16 cellular contexts compared by ENCODE assay signal in genomic region chr14:105622329-105622955, GRCh38.
DNase-seq lines count a peak whose midpoint lies in the region; ATAC-seq and TF ChIP-seq lines count a peak whose summit lies in the region.
"Had no signal": no experiment of that assay in that cellular context is flagged by ENCODE, and none has a peak within 500 bp of the region (broad histone marks: within the 10 kb centered on the region; RNA-seq: fewer than 3 reads in every experiment).

No MANE protein-coding gene starts in this region.

- H3K36me3 Mint-ChIP-seq in activated B cell treated with CpG ODN at 0.5 μM for 24 hours (ENCODE audit: low read depth) = no peaks in the 10 kb centered on the region

- WGBS in upper lobe of left lung, 2 donors = 82 to 90% methylated on average over 8 to 12 of the region's 12 CpGs
- WGBS in body of pancreas, 2 donors = 52 to 56% methylated on average over 12 of the region's 12 CpGs

- DNase-seq in Right ventricle myocardium inferior (ENCODE audit: missing footprints) (no peak), left ventricle myocardium inferior (no peak), activated B cell treated with CpG ODN at 0.5 μM for 24 hours (no peak), medulla oblongata (ENCODE audit: extremely low spot score) (peak; percentile 1), upper lobe of left lung (no peak), body of pancreas (no peak), superior temporal gyrus (ENCODE audit: extremely low spot score) (no peak), AML-193 (lab: John Stamatoyannopoulos, UW) (no peak)
- DNase-seq: COR-L47, KG1, NCI-H1436 treated with DMSO at 0.1 percent for 48 hours, NCI-H2029 treated with DMSO at 0.1 percent for 48 hours, NCI-H510A, NCI-H82, PC-9 had no signal

- CTCF ChIA-PET in activated B cell treated with CpG ODN at 0.5 μM for 24 hours (lab: Charles Lee) = no interaction called here

- H3K4me3 ChIP-seq in left ventricle myocardium inferior (no peak overlapping the region), upper lobe of left lung (no peak overlapping the region), body of pancreas (no peak overlapping the region)
- H3K4me3 ChIP-seq: PC-9 had no signal

- H3K4me1 Mint-ChIP-seq in activated B cell treated with CpG ODN at 0.5 μM for 24 hours = peaks cover 1% of the 10 kb centered on the region

- no peaks in the 10 kb centered on the region for H3K9me3 ChIP-seq in left ventricle myocardium inferior (replicated peaks)
- no peaks in the 10 kb centered on the region for H3K9me3 ChIP-seq in upper lobe of left lung
- no peaks in the 10 kb centered on the region for H3K9me3 ChIP-seq in body of pancreas

- intact Hi-C loops in Right ventricle myocardium inferior (cut with DNase I) = no loop called here
- intact Hi-C loops in left ventricle myocardium inferior (cut with micrococcal nuclease) = no loop called here
- intact Hi-C loops in activated B cell treated with CpG ODN at 0.5 μM for 24 hours (cut with micrococcal nuclease) = no loop called here
- intact Hi-C loops in body of pancreas (cut with DNase I) = no loop called here

- ATAC-seq in Right ventricle myocardium inferior (peak; percentile 48), activated B cell treated with CpG ODN at 0.5 μM for 24 hours (ENCODE audit: low read depth) (no peak), upper lobe of left lung (ENCODE audit: low FRiP score in 2 of 2) (peak; percentile 53 to 57), body of pancreas (no peak)
- ATAC-seq: HepG2 had no signal

- POLR2A ChIA-PET in activated B cell treated with CpG ODN at 0.5 μM for 24 hours (lab: Charles Lee) = interaction anchor here (0.5 to 1.1 kb wide), 3 partner anchors 47 to 145 kb away, joined by 3 to 6 read pairs (median 3); no protein-coding TSS in a partner anchor

- TF ChIP-seq POLR2A in upper lobe of left lung (IDR thresholded peaks at IDR 0.05) (no peak), body of pancreas (IDR thresholded peaks at IDR 0.05) (no peak)

- H3K36me3 ChIP-seq in left ventricle myocardium inferior = no peaks in the 10 kb centered on the region
- no peaks in the 10 kb centered on the region for H3K36me3 ChIP-seq in upper lobe of left lung
- no peaks in the 10 kb centered on the region for H3K36me3 ChIP-seq in body of pancreas (replicated peaks in 1 of 2; ENCODE audit: insufficient read depth in 1 of 2, low read depth in 2 of 2)

- no peaks in the 10 kb centered on the region for H3K27me3 Mint-ChIP-seq in activated B cell treated with CpG ODN at 0.5 μM for 24 hours

- H3K9me3 Mint-ChIP-seq in activated B cell treated with CpG ODN at 0.5 μM for 24 hours = no peaks in the 10 kb centered on the region

- TF ChIP-seq EP300 in upper lobe of left lung (IDR thresholded peaks at IDR 0.05) = no peak

- no peak for TF ChIP-seq CTCF in left ventricle myocardium inferior (IDR thresholded peaks at IDR 0.05; ENCODE audit: borderline replicate concordance)
- no peak for TF ChIP-seq CTCF in activated B cell treated with CpG ODN at 0.5 μM for 24 hours (IDR thresholded peaks at IDR 0.05)
- TF ChIP-seq CTCF in upper lobe of left lung (IDR thresholded peaks at IDR 0.05) = no peak
- TF ChIP-seq CTCF in body of pancreas (IDR thresholded peaks at IDR 0.05) = no peak

- H3K27me3 ChIP-seq in left ventricle myocardium inferior (ENCODE audit: low read depth) = no peaks in the 10 kb centered on the region
- H3K27me3 ChIP-seq in upper lobe of left lung = no peaks in the 10 kb centered on the region
- no peaks in the 10 kb centered on the region for H3K27me3 ChIP-seq in body of pancreas

- H3K4me1 ChIP-seq in left ventricle myocardium inferior (no peaks in the 10 kb centered on the region), upper lobe of left lung (no peaks in the 10 kb centered on the region), body of pancreas (no peaks in the 10 kb centered on the region)

- no peak overlapping the region for H3K27ac ChIP-seq in left ventricle myocardium inferior (replicated peaks)
- no peak overlapping the region for H3K27ac ChIP-seq in upper lobe of left lung
- no peak overlapping the region for H3K27ac ChIP-seq in body of pancreas
- H3K27ac ChIP-seq: PC-9 had no signal

- H3K4me3 Mint-ChIP-seq in activated B cell treated with CpG ODN at 0.5 μM for 24 hours = no peak overlapping the region

- peak overlapping the region; percentile 37 for H3K27ac Mint-ChIP-seq in activated B cell treated with CpG ODN at 0.5 μM for 24 hours

Comparison
In these comparisons a context has a peak if more than half of its experiments do, and no peak if none do; other contexts are left out.
1. ATAC-seq: peak in Right ventricle myocardium inferior (single experiment) and upper lobe of left lung (2 of 2); none in activated B cell treated with CpG ODN at 0.5 μM for 24 hours (single experiment) and body of pancreas (single experiment).